8 cellular contexts compared by ENCODE assay signal in genomic region chr17:21551081-21551881, GRCh38.
DNase-seq lines count a peak whose midpoint lies in the region; ATAC-seq lines count a peak whose summit lies in the region.

No MANE protein-coding gene starts in this region.

- peak overlapping the region; percentile 65 for H3K4me2 ChIP-seq in mesendoderm (ENCODE audit: low read length)

- no CpG with 5 or more reads among the region's 75 CpGs for WGBS in mesendoderm (ENCODE audit: extremely low coverage, insufficient coverage, low lambda C conversion rate)

- H2AK5ac ChIP-seq in mesendoderm (ENCODE audit: low read length), result no peak overlapping the region

- H3K9me3 Mint-ChIP-seq in effector memory CD8-positive, alpha-beta T cell, result no peaks in the 10 kb centered on the region

- H3K36me3 ChIP-seq in mesendoderm (ENCODE audit: control insufficient read depth, insufficient read depth, low read length), result no peaks in the 10 kb centered on the region

- no peak overlapping the region for H4K8ac ChIP-seq in mesendoderm (ENCODE audit: low read depth, low read length)

- no peak overlapping the region for H3K4ac ChIP-seq in mesendoderm (ENCODE audit: low read depth, low read length)

- no peak overlapping the region for H3K27ac ChIP-seq in mesendoderm (ENCODE audit: low read depth, low read length)

- DNase-seq in DMS79 treated with DMSO at 0.1 percent for 48 hours (lab: John Stamatoyannopoulos, UW) (peak; percentile 24), NCI-H748 treated with DMSO at 0.1 percent for 48 hours (lab: John Stamatoyannopoulos, UW) (peak; percentile 41), mesendoderm (peak; percentile 70), NCI-H2196 treated with DMSO at 0.1 percent for 48 hours (lab: John Stamatoyannopoulos, UW; ENCODE audit: unreplicated experiment) (no peak)
- peak; percentile 55 to 67 for DNase-seq in activated CD8-positive, alpha-beta memory T cell treated with anti-CD3 and anti-CD28 coated beads for 4 hours (ENCODE audit: low read depth in 2 of 2)
- peak; percentile 64 to 77 (median 75) for DNase-seq in effector memory CD8-positive, alpha-beta T cell
- DNase-seq in stimulated activated CD8-positive, alpha-beta memory T cell treated with anti-CD3 and anti-CD28 coated beads, Interleukin-12 subunit alpha, Interleukin-12 subunit beta, amount 100 ng/mL, for 1 hour (ENCODE audit: low read depth), result peak; percentile 65

- no peak overlapping the region for H2BK5ac ChIP-seq in mesendoderm (ENCODE audit: low read length)

- no peaks in the 10 kb centered on the region for H3K27me3 ChIP-seq in mesendoderm (ENCODE audit: insufficient read depth, low read length, poor library complexity)

- peaks cover 4% of the 10 kb centered on the region for H3K79me1 ChIP-seq in mesendoderm (ENCODE audit: low read length)

- H3K27me3 Mint-ChIP-seq in effector memory CD8-positive, alpha-beta T cell, result peaks cover 48 to 52% of the 10 kb centered on the region in 2 donors

- peak overlapping the region; percentile 64 for H3K4me3 ChIP-seq in mesendoderm (ENCODE audit: low read length)

- peaks cover 1% of the 10 kb centered on the region for H3K4me1 ChIP-seq in mesendoderm (ENCODE audit: control insufficient read depth, low read depth, low read length)

- no peak overlapping the region for H3K27ac Mint-ChIP-seq in effector memory CD8-positive, alpha-beta T cell

- peak overlapping the region; percentile 88 for H3K56ac ChIP-seq in mesendoderm (ENCODE audit: low read length)

- ATAC-seq in HG02938 (IDR thresholded peaks at IDR 0.05; ENCODE audit: unreplicated experiment), result peak; percentile 67
- peak; percentile 88 for ATAC-seq in effector memory CD8-positive, alpha-beta T cell (replicated peaks)

- H2BK120ac ChIP-seq in mesendoderm (ENCODE audit: low read depth, low read length), result no peak overlapping the region

- no peak overlapping the region for H2BK15ac ChIP-seq in mesendoderm (replicated peaks; ENCODE audit: low read depth)

- peak overlapping the region; percentile 66 for H3K9ac ChIP-seq in mesendoderm (ENCODE audit: low read length)

- peaks cover 1% of the 10 kb centered on the region for H3K79me2 ChIP-seq in mesendoderm (ENCODE audit: control insufficient read depth, insufficient read depth, low read length)

- H4K5ac ChIP-seq in mesendoderm (ENCODE audit: low read length), result no peak overlapping the region

- peak overlapping the region; percentile 81 to 84 for H3K4me3 Mint-ChIP-seq in effector memory CD8-positive, alpha-beta T cell

- H3K36me3 Mint-ChIP-seq in effector memory CD8-positive, alpha-beta T cell (ENCODE audit: insufficient read depth), result peaks cover 4% of the 10 kb centered on the region

- H3K23ac ChIP-seq in mesendoderm (ENCODE audit: low read length), result peak overlapping the region; percentile 24

- H3K18ac ChIP-seq in mesendoderm (ENCODE audit: low read length), result peak overlapping the region; percentile 22

- H3K4me1 Mint-ChIP-seq in effector memory CD8-positive, alpha-beta T cell (ENCODE audit: low read depth in 2 of 2), result peaks cover 11% of the 10 kb centered on the region in 2 donors
